13 cellular contexts compared by ENCODE assay signal in genomic region chr4:80005863-80006262, GRCh38.
A peak's percentile ranks its signal among the peaks of the same experiment; 100 is the strongest.
DNase-seq lines count a peak whose midpoint lies in the region; ATAC-seq and TF ChIP-seq lines count a peak whose summit lies in the region.
"Had no signal": no experiment of that assay in that cellular context is flagged by ENCODE, and none has a peak within 500 bp of the region (broad histone marks: within the 10 kb centered on the region; RNA-seq: fewer than 3 reads in every experiment).

No MANE protein-coding gene starts in this region.

- peaks cover 11% of the 10 kb centered on the region for H3K9me3 ChIP-seq in Loucy (ENCODE audit: insufficient read depth, low read depth, low read length)

- H3K36me3 ChIP-seq in Loucy (ENCODE audit: insufficient read depth, low read length): peaks cover 33% of the 10 kb centered on the region

- peak overlapping the region; percentile 91 for H3K4me2 ChIP-seq in Loucy (ENCODE audit: low read depth, low read length, poor library complexity, severe bottlenecking)
- H3K4me2 ChIP-seq: GM23338 had no signal

- peaks cover 5% of the 10 kb centered on the region for H3K27me3 ChIP-seq in Loucy (ENCODE audit: insufficient read depth, low read length, poor library complexity, severe bottlenecking)
- H3K27me3 ChIP-seq: transverse colon had no signal

- no peak for TF ChIP-seq CTCF in Loucy (conservative IDR thresholded peaks at IDR 0.05; ENCODE audit: low read length)

- POLR2A ChIA-PET in activated naive CD8-positive, alpha-beta T cell treated with anti-CD3 and anti-CD28 coated beads, Interleukin-2, amount 10 ng/mL, durations not matched to agents 7 days and 5 days (lab: Charles Lee): no interaction called here

- peaks cover 40% of the 10 kb centered on the region for H3K4me1 Mint-ChIP-seq in activated naive CD8-positive, alpha-beta T cell treated with anti-CD3 and anti-CD28 coated beads, Interleukin-2, amount 10 ng/mL, durations not matched to agents 7 days and 5 days
- H3K4me1 Mint-ChIP-seq in memory B cell: peaks cover 18% of the 10 kb centered on the region
- H3K4me1 Mint-ChIP-seq: GM23338 had no signal

- H3K4me3 Mint-ChIP-seq in activated naive CD8-positive, alpha-beta T cell treated with anti-CD3 and anti-CD28 coated beads, Interleukin-2, amount 10 ng/mL, durations not matched to agents 7 days and 5 days: no peak overlapping the region
- H3K4me3 Mint-ChIP-seq in memory B cell: no peak overlapping the region
- H3K4me3 Mint-ChIP-seq: GM23338 had no signal

- no peaks in the 10 kb centered on the region for H3K9me2 ChIP-seq in Loucy (replicated peaks; ENCODE audit: low read depth, low read length)

- ATAC-seq in activated naive CD8-positive, alpha-beta T cell treated with anti-CD3 and anti-CD28 coated beads, Interleukin-2, amount 10 ng/mL, durations not matched to agents 7 days and 5 days (ENCODE audit: low read depth): peak; percentile 60
- ATAC-seq in memory B cell (ENCODE audit: low read depth) (no peak), GM21717 (IDR thresholded peaks at IDR 0.05; ENCODE audit: unreplicated experiment) (no peak), HG03097 (IDR thresholded peaks at IDR 0.05; ENCODE audit: low FRiP score, unreplicated experiment) (no peak)
- ATAC-seq: GM23338 had no signal

- H3K27me3 Mint-ChIP-seq in activated naive CD8-positive, alpha-beta T cell treated with anti-CD3 and anti-CD28 coated beads, Interleukin-2, amount 10 ng/mL, durations not matched to agents 7 days and 5 days: no peaks in the 10 kb centered on the region
- no peaks in the 10 kb centered on the region for H3K27me3 Mint-ChIP-seq in memory B cell

- peaks cover 31% of the 10 kb centered on the region for H3F3A ChIP-seq in Loucy (ENCODE audit: low read depth)

- H3K9ac ChIP-seq in Loucy (ENCODE audit: low read depth, low read length, poor library complexity, severe bottlenecking): peak overlapping the region; percentile 77

- peaks cover 38% of the 10 kb centered on the region for H3K36me3 Mint-ChIP-seq in activated naive CD8-positive, alpha-beta T cell treated with anti-CD3 and anti-CD28 coated beads, Interleukin-2, amount 10 ng/mL, durations not matched to agents 7 days and 5 days
- peaks cover 50% of the 10 kb centered on the region for H3K36me3 Mint-ChIP-seq in memory B cell

- H3K9me3 Mint-ChIP-seq in activated naive CD8-positive, alpha-beta T cell treated with anti-CD3 and anti-CD28 coated beads, Interleukin-2, amount 10 ng/mL, durations not matched to agents 7 days and 5 days: peaks cover 12% of the 10 kb centered on the region
- peaks cover 7% of the 10 kb centered on the region for H3K9me3 Mint-ChIP-seq in memory B cell

- peaks cover 57% of the 10 kb centered on the region for H3K4me1 ChIP-seq in Loucy (ENCODE audit: insufficient read depth, low read length, poor library complexity, severe bottlenecking)
- H3K4me1 ChIP-seq: transverse colon had no signal

- H3K4me3 ChIP-seq in Loucy (ENCODE audit: low read length, poor library complexity, severe bottlenecking): peak overlapping the region; percentile 64
- H3K4me3 ChIP-seq: GM23338, transverse colon had no signal

- H4K20me1 ChIP-seq in Loucy (ENCODE audit: insufficient read depth, low read length, poor library complexity, severe bottlenecking): no peaks in the 10 kb centered on the region

- peak overlapping the region; percentile 27 for H3K27ac Mint-ChIP-seq in activated naive CD8-positive, alpha-beta T cell treated with anti-CD3 and anti-CD28 coated beads, Interleukin-2, amount 10 ng/mL, durations not matched to agents 7 days and 5 days
- peak overlapping the region; percentile 33 for H3K27ac Mint-ChIP-seq in memory B cell

- H2AFZ ChIP-seq in Loucy (ENCODE audit: low read length): no peak overlapping the region
- H2AFZ ChIP-seq: GM23338 had no signal

- peak; percentile 18 for DNase-seq in NOMO-1 treated with DMSO at 0.1 percent for 48 hours (lab: John Stamatoyannopoulos, UW; ENCODE audit: unreplicated experiment)
- DNase-seq in NOMO-1 treated with dmso at 0.1 percent for 144 hours (lab: John Stamatoyannopoulos, UW; ENCODE audit: unreplicated experiment): no peak
- DNase-seq in activated naive CD8-positive, alpha-beta T cell treated with anti-CD3 and anti-CD28 coated beads, Interleukin-2, amount 10 ng/mL, durations not matched to agents 7 days and 5 days: no peak
- DNase-seq in memory B cell (ENCODE audit: low spot score in 2 of 2): no peak
- no peak for DNase-seq in NCI-H2196 treated with DMSO at 0.1 percent for 48 hours (lab: John Stamatoyannopoulos, UW; ENCODE audit: unreplicated experiment)
- DNase-seq: caudate nucleus, GF-D8, SHP77, transverse colon had no signal

- H3K79me2 ChIP-seq in Loucy (ENCODE audit: insufficient read depth, low read length): peaks cover 27% of the 10 kb centered on the region
